9 cellular contexts compared by ENCODE assay signal in genomic region chrX:132488819-132489255, GRCh38. TPM values are rescaled to one million over a fixed set of nuclear protein-coding genes. Genes with fewer than 3 reads are reported as not detected.
A peak's percentile ranks its signal among the peaks of the same experiment; 100 is the strongest.
DNase-seq lines count a peak whose midpoint lies in the region; ATAC-seq, FAIRE-seq and TF ChIP-seq lines count a peak whose summit lies in the region.
"Had no signal": no experiment of that assay in that cellular context is flagged by ENCODE, and none has a peak within 500 bp of the region (broad histone marks: within the 10 kb centered on the region; RNA-seq: fewer than 3 reads in every experiment).

Gene MBNL3, minus strand, starts transcription at chrX:132489038. Its CDS starts 49,427 bp downstream, at chrX:132439611.

- no peaks in the 10 kb centered on the region for H3K27me3 ChIP-seq in MM.1S (replicated peaks; ENCODE audit: insufficient read depth, low read length)
- no peaks in the 10 kb centered on the region for H3K27me3 ChIP-seq in left ventricle myocardium inferior (ENCODE audit: low read depth)
- H3K27me3 ChIP-seq in prostate gland (replicated peaks; ENCODE audit: insufficient read depth) = no peaks in the 10 kb centered on the region

- H3K27me3 Mint-ChIP-seq in activated naive CD8-positive, alpha-beta T cell treated with anti-CD3 and anti-CD28 coated beads, Interleukin-2, amount 10 ng/mL, durations not matched to agents 7 days and 5 days = no peaks in the 10 kb centered on the region

- POLR2A ChIA-PET in activated naive CD8-positive, alpha-beta T cell treated with anti-CD3 and anti-CD28 coated beads, Interleukin-2, amount 10 ng/mL, durations not matched to agents 7 days and 5 days (lab: Charles Lee) = interaction anchor here (0.8 to 1.1 kb wide), 3 partner anchors 8 to 465 kb away, joined by 3 to 6 read pairs (median 3); no protein-coding TSS in a partner anchor

- H3K79me2 ChIP-seq in MM.1S (ENCODE audit: low read length) = peaks cover 18% of the 10 kb centered on the region

- H3K4me3 ChIP-seq in MM.1S (ENCODE audit: low read length) (peak within 1 kb of the TSS; percentile 68), left ventricle myocardium inferior (peak within 1 kb of the TSS; percentile 73), prostate gland (peak within 1 kb of the TSS; percentile 49)

- no peaks in the 10 kb centered on the region for H3K9me3 ChIP-seq in ES-I3 (ENCODE audit: control insufficient read depth, insufficient read depth, low read length)
- H3K9me3 ChIP-seq in MM.1S (replicated peaks; ENCODE audit: insufficient read depth, low read length) = no peaks in the 10 kb centered on the region
- no peaks in the 10 kb centered on the region for H3K9me3 ChIP-seq in left ventricle myocardium inferior (replicated peaks)
- no peaks in the 10 kb centered on the region for H3K9me3 ChIP-seq in prostate gland

- H2AFZ ChIP-seq in MM.1S (ENCODE audit: low read length) = peak within 1 kb of the TSS; percentile 47; the same call in 1 of the 2 replicates

- TF ChIP-seq CTCF in MM.1S (IDR thresholded peaks at IDR 0.05; ENCODE audit: low read length) (no peak), left ventricle myocardium inferior (IDR thresholded peaks at IDR 0.05; ENCODE audit: borderline replicate concordance) (no peak), prostate gland (IDR thresholded peaks at IDR 0.05) (no peak)

- H3K4me1 Mint-ChIP-seq in activated naive CD8-positive, alpha-beta T cell treated with anti-CD3 and anti-CD28 coated beads, Interleukin-2, amount 10 ng/mL, durations not matched to agents 7 days and 5 days = peaks cover 24% of the 10 kb centered on the region

- H3K9me2 ChIP-seq in MM.1S (replicated peaks; ENCODE audit: insufficient read depth, low read length) = no peaks in the 10 kb centered on the region

- H3F3A ChIP-seq in MM.1S (ENCODE audit: insufficient read depth, low read length) = peaks cover 15% of the 10 kb centered on the region

- DNase-seq in H54 (ENCODE audit: insufficient read length, low spot score) (peak; percentile 3), MM.1S (peak; percentile 64), SKM-1 treated with dmso at 0.1 percent for 144 hours (lab: John Stamatoyannopoulos, UW; ENCODE audit: unreplicated experiment) (peak; percentile 14), left ventricle myocardium inferior (peak; percentile 27), prostate gland (ENCODE audit: low spot score) (peak; percentile 19), NCI-H187 treated with DMSO at 0.1 percent for 48 hours (lab: John Stamatoyannopoulos, UW) (no peak)
- peak; percentile 65 for DNase-seq in activated naive CD8-positive, alpha-beta T cell treated with anti-CD3 and anti-CD28 coated beads, Interleukin-2, amount 10 ng/mL, durations not matched to agents 7 days and 5 days

- H3K27ac ChIP-seq in MM.1S (ENCODE audit: low read length) = peak within 1 kb of the TSS; percentile 88
- peak within 1 kb of the TSS; percentile 83 for H3K27ac ChIP-seq in left ventricle myocardium inferior (replicated peaks)
- H3K27ac ChIP-seq in prostate gland = peak within 1 kb of the TSS; percentile 75 to 77

- intact Hi-C loops in left ventricle myocardium inferior (cut with micrococcal nuclease) (no loop called here), prostate gland (cut with DNase I) (no loop called here)

- H3K4me1 ChIP-seq in ES-I3 (ENCODE audit: insufficient read depth, low read length) = peaks cover 17% of the 10 kb centered on the region
- peaks cover 20% of the 10 kb centered on the region; the same call in 1 of the 2 replicates for H3K4me1 ChIP-seq in MM.1S (ENCODE audit: low read length)
- no peaks in the 10 kb centered on the region for H3K4me1 ChIP-seq in left ventricle myocardium inferior
- no peaks in the 10 kb centered on the region for H3K4me1 ChIP-seq in prostate gland (replicated peaks)

- H3K36me3 ChIP-seq in ES-I3 (ENCODE audit: insufficient read depth, low read length) = no peaks in the 10 kb centered on the region
- no peaks in the 10 kb centered on the region for H3K36me3 ChIP-seq in MM.1S (replicated peaks; ENCODE audit: insufficient read depth, low read length)
- no peaks in the 10 kb centered on the region for H3K36me3 ChIP-seq in left ventricle myocardium inferior
- H3K36me3 ChIP-seq in prostate gland = no peaks in the 10 kb centered on the region

- H3K9me3 Mint-ChIP-seq in activated naive CD8-positive, alpha-beta T cell treated with anti-CD3 and anti-CD28 coated beads, Interleukin-2, amount 10 ng/mL, durations not matched to agents 7 days and 5 days = no peaks in the 10 kb centered on the region

- H3K4me3 Mint-ChIP-seq in activated naive CD8-positive, alpha-beta T cell treated with anti-CD3 and anti-CD28 coated beads, Interleukin-2, amount 10 ng/mL, durations not matched to agents 7 days and 5 days = peak within 1 kb of the TSS; percentile 99

- peak within 1 kb of the TSS; percentile 94 for H3K27ac Mint-ChIP-seq in activated naive CD8-positive, alpha-beta T cell treated with anti-CD3 and anti-CD28 coated beads, Interleukin-2, amount 10 ng/mL, durations not matched to agents 7 days and 5 days

- H3K4me2 ChIP-seq in MM.1S (ENCODE audit: low read depth, low read length) = peak within 1 kb of the TSS; percentile 68

- H3K9ac ChIP-seq in ES-I3 (ENCODE audit: low read depth, low read length) = peak within 1 kb of the TSS; percentile 85
- H3K9ac ChIP-seq in MM.1S (ENCODE audit: low read length) = peak within 1 kb of the TSS; percentile 82

- H3K36me3 Mint-ChIP-seq in activated naive CD8-positive, alpha-beta T cell treated with anti-CD3 and anti-CD28 coated beads, Interleukin-2, amount 10 ng/mL, durations not matched to agents 7 days and 5 days = no peaks in the 10 kb centered on the region

- ATAC-seq in activated naive CD8-positive, alpha-beta T cell treated with anti-CD3 and anti-CD28 coated beads, Interleukin-2, amount 10 ng/mL, durations not matched to agents 7 days and 5 days (ENCODE audit: low read depth) = peak; percentile 59

- no peak for FAIRE-seq in H54 (lab: Jason Lieb, UNC)
- FAIRE-seq: islet of Langerhans had no signal

- under 1% methylated on average over 28 of the region's 28 CpGs for WGBS in prostate gland

- H4K20me1 ChIP-seq in MM.1S (ENCODE audit: insufficient read depth, low read length) = no peaks in the 10 kb centered on the region

- no peak for TF ChIP-seq POLR2A in H54 (IDR thresholded peaks at IDR 0.05; ENCODE audit: low read depth, low read length)
- no peak for TF ChIP-seq POLR2A in prostate gland (IDR thresholded peaks at IDR 0.05)

RNA-seq across cellular contexts. Expression of gene MBNL3, which starts in this region (rescaled TPM):
- total RNA-seq in activated naive CD8-positive, alpha-beta T cell treated with anti-CD3 and anti-CD28 coated beads, Interleukin-2, amount 10 ng/mL, durations not matched to agents 7 days and 5 days = 10 to 100 TPM; 28.3 to 30.7 TPM
- total RNA-seq in left ventricle myocardium inferior (38.5 TPM), prostate gland (100 to 1,000 TPM in 1 of 2 donors, 10 to 100 TPM in 1; 12.0 to 282 TPM)
